In genomic region chr15:52010633-52011595, GRCh38 we compare ENCODE assay signal across 8 cellular contexts. TPM values are rescaled to one million over a fixed set of nuclear protein-coding genes. Genes with fewer than 3 reads are reported as not detected.
A peak's percentile ranks its signal among the peaks of the same experiment; 100 is the strongest.
DNase-seq lines count a peak whose midpoint lies in the region; ATAC-seq and TF ChIP-seq lines count a peak whose summit lies in the region.

No MANE protein-coding gene starts in this region.

- no peak overlapping the region for H3K4me3 Mint-ChIP-seq in activated naive CD8-positive, alpha-beta T cell treated with anti-CD3 and anti-CD28 coated beads for 36 hours
- no peak overlapping the region for H3K4me3 Mint-ChIP-seq in effector memory CD8-positive, alpha-beta T cell

- H3K36me3 Mint-ChIP-seq in activated naive CD8-positive, alpha-beta T cell treated with anti-CD3 and anti-CD28 coated beads for 36 hours, result no peaks in the 10 kb centered on the region
- peaks cover 3% of the 10 kb centered on the region for H3K36me3 Mint-ChIP-seq in effector memory CD8-positive, alpha-beta T cell (ENCODE audit: insufficient read depth)

- no peaks in the 10 kb centered on the region for H3K9me3 Mint-ChIP-seq in activated naive CD8-positive, alpha-beta T cell treated with anti-CD3 and anti-CD28 coated beads for 36 hours
- no peaks in the 10 kb centered on the region for H3K9me3 Mint-ChIP-seq in effector memory CD8-positive, alpha-beta T cell

- H3K27ac Mint-ChIP-seq in activated naive CD8-positive, alpha-beta T cell treated with anti-CD3 and anti-CD28 coated beads for 36 hours, result no peak overlapping the region
- no peak overlapping the region for H3K27ac Mint-ChIP-seq in effector memory CD8-positive, alpha-beta T cell

- DNase-seq in COLO668 (lab: John Stamatoyannopoulos, UW; ENCODE audit: unreplicated experiment) (peak; percentile 10), HK-2 (ENCODE audit: unreplicated experiment) (peak; percentile 30), prostate gland (ENCODE audit: low spot score) (peak; percentile 73), HAP-1 (ENCODE audit: low spot score in 2 of 2) (no peak), NCI-H524 treated with DMSO at 0.1 percent for 48 hours (lab: John Stamatoyannopoulos, UW) (no peak)
- peak; percentile 31 for DNase-seq in activated naive CD8-positive, alpha-beta T cell treated with anti-CD3 and anti-CD28 coated beads for 36 hours
- DNase-seq in effector memory CD8-positive, alpha-beta T cell, result no peak

- no peak for ATAC-seq in effector memory CD8-positive, alpha-beta T cell (replicated peaks)
- ATAC-seq in HG03135 (IDR thresholded peaks at IDR 0.05; ENCODE audit: unreplicated experiment), result no peak

- intact Hi-C loops in prostate gland (cut with DNase I), result no loop called here

- H3K9me3 ChIP-seq in prostate gland (no peaks in the 10 kb centered on the region), HAP-1 (no peaks in the 10 kb centered on the region)

- WGBS in prostate gland, result 67% methylated on average over 14 of the region's 14 CpGs

- H3K36me3 ChIP-seq in prostate gland (no peaks in the 10 kb centered on the region), HAP-1 (replicated peaks) (no peaks in the 10 kb centered on the region)

- no peak for TF ChIP-seq POLR2A in prostate gland (IDR thresholded peaks at IDR 0.05)

- no peak for TF ChIP-seq CTCF in prostate gland (IDR thresholded peaks at IDR 0.05)

- H3K4me3 ChIP-seq in prostate gland (no peak overlapping the region), HAP-1 (no peak overlapping the region)

- peaks cover 9% of the 10 kb centered on the region for H3K4me1 ChIP-seq in prostate gland (replicated peaks)
- peaks cover 8% of the 10 kb centered on the region for H3K4me1 ChIP-seq in HAP-1

- H3K27ac ChIP-seq in prostate gland, result peak overlapping the region; percentile 58 to 69

- in situ Hi-C loops in HAP-1 (cut with MboI; ENCODE audit: low sequenced_read_pairs), result no loop called here

- H3K27me3 ChIP-seq in prostate gland (replicated peaks; ENCODE audit: insufficient read depth) (no peaks in the 10 kb centered on the region), HAP-1 (ENCODE audit: low read depth) (no peaks in the 10 kb centered on the region)

- peaks cover 41% of the 10 kb centered on the region for H3K4me1 Mint-ChIP-seq in activated naive CD8-positive, alpha-beta T cell treated with anti-CD3 and anti-CD28 coated beads for 36 hours
- H3K4me1 Mint-ChIP-seq in effector memory CD8-positive, alpha-beta T cell (ENCODE audit: low read depth in 2 of 2), result peaks cover 4 to 13% of the 10 kb centered on the region in 2 donors

- no peaks in the 10 kb centered on the region for H3K27me3 Mint-ChIP-seq in activated naive CD8-positive, alpha-beta T cell treated with anti-CD3 and anti-CD28 coated beads for 36 hours
- no peaks in the 10 kb centered on the region for H3K27me3 Mint-ChIP-seq in effector memory CD8-positive, alpha-beta T cell

RNA-seq across cellular contexts. Expression of gene MAPK6, which starts 8.1 kb away (rescaled TPM):
- total RNA-seq in activated naive CD8-positive, alpha-beta T cell treated with anti-CD3 and anti-CD28 coated beads for 36 hours, result 10 to 100 TPM; 52.6 to 53.5 TPM
- 10 to 100 TPM; 22.1 to 23.8 TPM for total RNA-seq in prostate gland

RNA-seq across cellular contexts. Expression of gene LEO1, which starts 39.3 kb away (rescaled TPM):
- 10 to 100 TPM; 31.8 to 32.2 TPM for total RNA-seq in activated naive CD8-positive, alpha-beta T cell treated with anti-CD3 and anti-CD28 coated beads for 36 hours
- total RNA-seq in prostate gland, result 10 to 100 TPM; 14.4 to 24.2 TPM

Comparison
In these comparisons a context has a peak if more than half of its experiments do, and no peak if none do; other contexts are left out.
1. DNase-seq: peak in COLO668 (single experiment), HK-2 (single experiment), activated naive CD8-positive, alpha-beta T cell treated with anti-CD3 and anti-CD28 coated beads for 36 hours (single experiment) and prostate gland (single experiment); none in effector memory CD8-positive, alpha-beta T cell (0 of 3), HAP-1 (0 of 2) and NCI-H524 treated with DMSO at 0.1 percent for 48 hours (single experiment).